Comparison of ENCODE assay signal across 33 cellular contexts in genomic region chr6:27922949-27923348, GRCh38. TPM values are rescaled to one million over a fixed set of nuclear protein-coding genes. Genes with fewer than 3 reads are reported as not detected.
"Had no signal": no experiment of that assay in that cellular context is flagged by ENCODE, and none has a peak within 500 bp of the region (broad histone marks: within the 10 kb centered on the region; RNA-seq: fewer than 3 reads in every experiment).

No MANE protein-coding gene starts in this region.

- FAIRE-seq: islet of Langerhans, kidney, small intestine had no signal

- H3K27me3 ChIP-seq: uterus had no signal

- H3K4me1 Mint-ChIP-seq: naive thymus-derived CD8-positive, alpha-beta T cell; nephron; neural crest cell; stimulated activated effector memory CD8-positive, alpha-beta T cell treated with anti-CD3 and anti-CD28 coated beads, Interleukin-12 subunit alpha, Interleukin-12 subunit beta, amount 100 ng/mL, for 72 hours; stimulated activated naive CD8-positive, alpha-beta T cell treated with anti-CD3 and anti-CD28 coated beads, Interleukin-15, amount 100 ng/mL, for 72 hours had no signal

- H3K4me3 Mint-ChIP-seq: naive thymus-derived CD8-positive, alpha-beta T cell; nephron; neural crest cell; stimulated activated effector memory CD8-positive, alpha-beta T cell treated with anti-CD3 and anti-CD28 coated beads, Interleukin-12 subunit alpha, Interleukin-12 subunit beta, amount 100 ng/mL, for 72 hours; stimulated activated naive CD8-positive, alpha-beta T cell treated with anti-CD3 and anti-CD28 coated beads, Interleukin-15, amount 100 ng/mL, for 72 hours; type B pancreatic cell had no signal

- DNase-seq: kidney; left colon; left lung; lower lobe of right lung; mammary epithelial cell; mesenchymal stem cell; naive thymus-derived CD8-positive, alpha-beta T cell; nucleus accumbens; pancreas; posterior cingulate gyrus; retina; right cardiac atrium; sigmoid colon; small intestine; spleen; stimulated activated CD4-positive, alpha-beta T cell treated with anti-CD3 and anti-CD28 coated beads, Interleukin-4, amount 100 ng/mL, for 24 hours; stimulated activated naive CD4-positive, alpha-beta T cell; stimulated activated naive CD8-positive, alpha-beta T cell treated with anti-CD3 and anti-CD28 coated beads, Interleukin-15, amount 100 ng/mL, for 72 hours; substantia nigra; uterus had no signal

- H3K36me3 ChIP-seq: left lung, lower lobe of right lung, pancreas, prostate gland, sigmoid colon, spleen, tibial nerve, uterus had no signal

- H3K4me3 ChIP-seq: left lung, lower lobe of right lung, pancreas, prostate gland, sigmoid colon, spleen, tibial nerve, uterus had no signal

- ATAC-seq: left colon; left lung; lower lobe of right lung; naive thymus-derived CD8-positive, alpha-beta T cell; pancreas; right cardiac atrium; stimulated activated effector memory CD8-positive, alpha-beta T cell treated with anti-CD3 and anti-CD28 coated beads, Interleukin-12 subunit alpha, Interleukin-12 subunit beta, amount 100 ng/mL, for 72 hours; stimulated activated naive CD8-positive, alpha-beta T cell treated with anti-CD3 and anti-CD28 coated beads, Interleukin-15, amount 100 ng/mL, for 72 hours had no signal

- H3K4me1 ChIP-seq: left lung, lower lobe of right lung, pancreas, prostate gland, sigmoid colon, spleen, tibial nerve, uterus had no signal

- H3K27ac ChIP-seq: left lung, lower lobe of right lung, pancreas, prostate gland, sigmoid colon, spleen, tibial nerve, uterus had no signal

- H3K36me3 Mint-ChIP-seq: naive thymus-derived CD8-positive, alpha-beta T cell; stimulated activated effector memory CD8-positive, alpha-beta T cell treated with anti-CD3 and anti-CD28 coated beads, Interleukin-12 subunit alpha, Interleukin-12 subunit beta, amount 100 ng/mL, for 72 hours; type B pancreatic cell had no signal

- H3K9me3 ChIP-seq: left lung, lower lobe of right lung, pancreas, prostate gland, sigmoid colon, spleen, tibial nerve, uterus had no signal

- H3K27ac Mint-ChIP-seq: naive thymus-derived CD8-positive, alpha-beta T cell; nephron; stimulated activated effector memory CD8-positive, alpha-beta T cell treated with anti-CD3 and anti-CD28 coated beads, Interleukin-12 subunit alpha, Interleukin-12 subunit beta, amount 100 ng/mL, for 72 hours; stimulated activated naive CD8-positive, alpha-beta T cell treated with anti-CD3 and anti-CD28 coated beads, Interleukin-15, amount 100 ng/mL, for 72 hours; type B pancreatic cell had no signal

- H3K9me3 Mint-ChIP-seq: nephron; neural crest cell; stimulated activated effector memory CD8-positive, alpha-beta T cell treated with anti-CD3 and anti-CD28 coated beads, Interleukin-12 subunit alpha, Interleukin-12 subunit beta, amount 100 ng/mL, for 72 hours; stimulated activated naive CD8-positive, alpha-beta T cell treated with anti-CD3 and anti-CD28 coated beads, Interleukin-15, amount 100 ng/mL, for 72 hours; type B pancreatic cell had no signal

RNA-seq across cellular contexts. Expression of gene OR2B2, which starts 10.8 kb away (rescaled TPM):
- total RNA-seq: kidney; left colon; left lung; liver; lower lobe of right lung; mammary epithelial cell; mucosa of gallbladder; naive thymus-derived CD8-positive, alpha-beta T cell; neural crest cell; osteoblast; pancreas; prostate gland; right cardiac atrium; sigmoid colon; spleen; temporal lobe; tibial nerve; ureter; uterus had no signal
- polyA plus RNA-seq: liver; mammary epithelial cell; naive thymus-derived CD8-positive, alpha-beta T cell; pancreas; right cardiac atrium; sigmoid colon; small intestine; spleen; thymus had no signal

RNA-seq across cellular contexts. Expression of gene OR2B6, which starts 34.1 kb away (rescaled TPM):
- total RNA-seq: kidney; left colon; left lung; lower lobe of right lung; mammary epithelial cell; mucosa of gallbladder; naive thymus-derived CD8-positive, alpha-beta T cell; neural crest cell; osteoblast; pancreas; prostate gland; right cardiac atrium; sigmoid colon; temporal lobe; tibial nerve; ureter; uterus had no signal
- polyA plus RNA-seq: liver; mammary epithelial cell; naive thymus-derived CD8-positive, alpha-beta T cell; pancreas; right cardiac atrium; small intestine had no signal
